In genomic region chr9:129611302-129611800, GRCh38 we compare ENCODE assay signal across 9 cellular contexts. TPM values are rescaled to one million over a fixed set of nuclear protein-coding genes. Genes with fewer than 3 reads are reported as not detected.
DNase-seq lines count a peak whose midpoint lies in the region; FAIRE-seq and TF ChIP-seq lines count a peak whose summit lies in the region.
"Had no signal": no experiment of that assay in that cellular context is flagged by ENCODE, and none has a peak within 500 bp of the region (broad histone marks: within the 10 kb centered on the region; RNA-seq: fewer than 3 reads in every experiment).

No MANE protein-coding gene starts in this region.

- no peaks in the 10 kb centered on the region for H3K79me2 ChIP-seq in OCI-LY7 (ENCODE audit: insufficient read depth, low read depth, low read length)

- no peaks in the 10 kb centered on the region for H3K9me3 ChIP-seq in OCI-LY7 (ENCODE audit: low read length)
- no peaks in the 10 kb centered on the region for H3K9me3 ChIP-seq in esophagus muscularis mucosa
- no peaks in the 10 kb centered on the region for H3K9me3 ChIP-seq in sigmoid colon
- no peaks in the 10 kb centered on the region for H3K9me3 ChIP-seq in transverse colon
- H3K9me3 ChIP-seq: neutrophil had no signal

- TF ChIP-seq POLR2A in esophagus muscularis mucosa (IDR thresholded peaks at IDR 0.05; ENCODE audit: low read depth) = no peak
- TF ChIP-seq POLR2A in sigmoid colon (IDR thresholded peaks at IDR 0.05) = no peak
- no peak for TF ChIP-seq POLR2A in transverse colon (IDR thresholded peaks at IDR 0.05)

- H3K9me2 ChIP-seq in OCI-LY7 (ENCODE audit: insufficient read depth, low read length) = no peaks in the 10 kb centered on the region

- 84% methylated on average over 3 of the region's 12 CpGs for WGBS in esophagus muscularis mucosa
- 27 to 37% methylated on average over 12 of the region's 12 CpGs for WGBS in sigmoid colon, 2 donors
- 27% methylated on average over 12 of the region's 12 CpGs; no CpG with 5 or more reads in 1 of the 2 donors for WGBS in transverse colon (ENCODE audit: low coverage in 1 of 2), 2 donors

- DNase-seq in DMS53 treated with DMSO at 0.1 percent for 48 hours (lab: John Stamatoyannopoulos, UW; ENCODE audit: unreplicated experiment) (peak; percentile 49), OCI-LY7 (ENCODE audit: low spot score) (peak; percentile 23), esophagus muscularis mucosa (ENCODE audit: extremely low spot score) (no peak), sigmoid colon (no peak), cerebellar nuclear complex (lab: John Stamatoyannopoulos, UW) (no peak), GM13977 (ENCODE audit: low spot score) (no peak), transverse colon (no peak), HTR-8/SVneo (ENCODE audit: insufficient read length, low spot score) (no peak)

- no TSS peak for BruUV-seq in OCI-LY7 (replicated peaks; lab: Mats Ljungman, UMichigan)

- peak overlapping the region; percentile 75 for H3K4me3 ChIP-seq in OCI-LY7 (ENCODE audit: low read depth, low read length, poor library complexity, severe bottlenecking)
- H3K4me3 ChIP-seq in esophagus muscularis mucosa = peak overlapping the region; percentile 66 to 84 (median 76)
- H3K4me3 ChIP-seq in sigmoid colon = peak overlapping the region in 3 of 4 donors; percentile 66 to 75 (median 71)
- peak overlapping the region in 2 of 4 donors; percentile 60 to 75 for H3K4me3 ChIP-seq in transverse colon

- H3K36me3 ChIP-seq in OCI-LY7 (ENCODE audit: insufficient read depth, low read length) = no peaks in the 10 kb centered on the region
- H3K36me3 ChIP-seq in esophagus muscularis mucosa = no peaks in the 10 kb centered on the region
- no peaks in the 10 kb centered on the region for H3K36me3 ChIP-seq in sigmoid colon
- no peaks in the 10 kb centered on the region for H3K36me3 ChIP-seq in transverse colon
- H3K36me3 ChIP-seq: neutrophil had no signal

- H3K27me3 ChIP-seq in esophagus muscularis mucosa (no peaks in the 10 kb centered on the region), sigmoid colon (no peaks in the 10 kb centered on the region), transverse colon (no peaks in the 10 kb centered on the region)

- CTCF ChIA-PET in OCI-LY7 (lab: Charles Lee; ENCODE audit: unreplicated experiment) = interaction anchor here (0.6 to 1.0 kb wide), 2 partner anchors 390 to 1641 kb away, joined by 3 read pairs; no protein-coding TSS in a partner anchor

- POLR2A ChIA-PET in OCI-LY7 (lab: Charles Lee) = no interaction called here

- H2AFZ ChIP-seq in OCI-LY7 (ENCODE audit: low read length) = peak overlapping the region; percentile 88; the same call in 1 of the 2 replicates

- H3K4me1 ChIP-seq in OCI-LY7 (ENCODE audit: insufficient read depth, low read length, poor library complexity, severe bottlenecking) (peaks cover 25% of the 10 kb centered on the region), esophagus muscularis mucosa (peaks cover 43 to 62% (median 52%) of the 10 kb centered on the region in 4 donors), sigmoid colon (peaks cover 0 to 48% (median 35%) of the 10 kb centered on the region in 4 donors), transverse colon (peaks cover 22 to 44% (median 37%) of the 10 kb centered on the region in 4 donors)

- no peaks in the 10 kb centered on the region for H4K20me1 ChIP-seq in OCI-LY7 (ENCODE audit: insufficient read depth, low read length)

- peak overlapping the region; percentile 96 for H3K4me2 ChIP-seq in OCI-LY7 (ENCODE audit: low read length)

- intact Hi-C loops in OCI-LY7 (cut with micrococcal nuclease; ENCODE audit: unreplicated experiment) (loop anchor here (1.0 to 2.0 kb wide), 2 partner anchors 472 to 481 kb away; no protein-coding TSS in a partner anchor), esophagus muscularis mucosa (cut with DNase I) (loop anchor here (2.0 to 5.0 kb wide), 2 partner anchors 289 to 437 kb away; no protein-coding TSS in a partner anchor), sigmoid colon (cut with DNase I) (loop anchor here (1.0 to 5.0 kb wide), 4 partner anchors 111 to 472 kb away; no protein-coding TSS in a partner anchor), transverse colon (cut with DNase I; ENCODE audit: low total_unique reads) (loop anchor here (2.0 to 5.0 kb wide), 2 partner anchors 117 to 439 kb away; no protein-coding TSS in a partner anchor)

- in situ Hi-C loops in GM13977 (cut with MboI; ENCODE audit: low pct_unique_long_range_greater_than_20kb, low sequenced_read_pairs, unreplicated experiment) = loop anchor here (10.0 kb wide), 1 partner anchor 477 kb away; no protein-coding TSS in a partner anchor
- in situ Hi-C loops in transverse colon (cut with MboI; ENCODE audit: low pct_ligation_motif_present in 1 of 4, low pct_unique_long_range_greater_than_20kb in 1 of 4, low sequenced_read_pairs in 3 of 4) = loop anchor here in 3 of 4 donors (5.0 to 10.0 kb wide), 3 partner anchors 447 to 477 kb away; no protein-coding TSS in a partner anchor

- FAIRE-seq in HTR-8/SVneo (lab: Jason Lieb, UNC) = no peak

- TF ChIP-seq CTCF in OCI-LY7 (conservative IDR thresholded peaks at IDR 0.05; ENCODE audit: low read length) (no peak), esophagus muscularis mucosa (IDR thresholded peaks at IDR 0.05) (no peak), sigmoid colon (IDR thresholded peaks at IDR 0.05) (no peak), GM13977 (IDR thresholded peaks at IDR 0.05; ENCODE audit: extremely low read depth, insufficient read depth, missing control alignments) (no peak), transverse colon (IDR thresholded peaks at IDR 0.05) (peak in 1 of 5 experiments; percentile 42)

- TF ChIP-seq EP300 in esophagus muscularis mucosa (IDR thresholded peaks at IDR 0.05) (no peak), sigmoid colon (IDR thresholded peaks at IDR 0.05) (no peak), transverse colon (IDR thresholded peaks at IDR 0.05; ENCODE audit: low read depth) (no peak)

- H3K27ac ChIP-seq in OCI-LY7 (ENCODE audit: low read depth, low read length, poor library complexity, severe bottlenecking) (no peak overlapping the region), esophagus muscularis mucosa (replicated peaks in 1 of 4) (peak overlapping the region in 3 of 4 donors; percentile 89 to 95 (median 92)), sigmoid colon (peak overlapping the region; percentile 88 to 92 (median 90)), transverse colon (peak overlapping the region in 2 of 4 donors; percentile 92 to 94)

RNA-seq across cellular contexts. Expression of gene C9orf50, which starts 9.6 kb away (rescaled TPM):
- not detected in 2 replicates for total RNA-seq in OCI-LY7 (2014; rRNA removed; shearing (Covaris generic))
- total RNA-seq in OCI-LY7 (2022) = not detected in 2 replicates
- total RNA-seq in esophagus muscularis mucosa = under 1 TPM in 1 of 4 donors, not detected in 3; 0.34 TPM
- total RNA-seq in sigmoid colon = 1 to 10 TPM in 1 of 4 donors, under 1 TPM in 1, not detected in 2; 0.82 to 1.2 TPM
- under 1 TPM in 1 of 3 donors, not detected in 2; 0.03 TPM for polyA plus RNA-seq in sigmoid colon
- not detected for total RNA-seq in transverse colon

RNA-seq across cellular contexts. Expression of gene NTMT1, which starts 14.6 kb away (rescaled TPM):
- total RNA-seq in OCI-LY7 (2014; rRNA removed; shearing (Covaris generic)) = 46.6 and 51.9 TPM in 2 replicates
- total RNA-seq in OCI-LY7 (2022) (59.8 and 64.2 TPM in 2 replicates), esophagus muscularis mucosa (10 to 100 TPM; 20.3 to 33.3 (median 31.9) TPM), sigmoid colon (10 to 100 TPM in 3 of 4 donors, 1 to 10 TPM in 1; 5.8 to 22.5 (median 16.9) TPM), transverse colon (10 to 100 TPM; 11.3 to 19.1 (median 14.3) TPM)
- polyA plus RNA-seq in sigmoid colon = 10 to 100 TPM; 25.8 to 49.3 (median 27.5) TPM

RNA-seq across cellular contexts. Expression of gene ASB6, which starts 30.6 kb away (rescaled TPM):
- total RNA-seq in OCI-LY7 (2014; rRNA removed; shearing (Covaris generic)) = 17.5 and 21.4 TPM in 2 replicates
- total RNA-seq in OCI-LY7 (2022) = 18.9 and 19.0 TPM in 2 replicates
- 10 to 100 TPM; 13.3 to 30.0 (median 22.0) TPM for total RNA-seq in esophagus muscularis mucosa
- total RNA-seq in sigmoid colon = 10 to 100 TPM in 2 of 4 donors, 1 to 10 TPM in 2; 8.9 to 10.3 (median 9.8) TPM
- polyA plus RNA-seq in sigmoid colon = 10 to 100 TPM in 1 of 3 donors, 1 to 10 TPM in 2; 8.4 to 20.8 (median 9.7) TPM
- 10 to 100 TPM; 21.8 to 54.2 (median 29.6) TPM for total RNA-seq in transverse colon

RNA-seq across cellular contexts. Expression of gene PRRX2, which starts 54.1 kb away (rescaled TPM):
- total RNA-seq in OCI-LY7 (2014; rRNA removed; shearing (Covaris generic)) = not detected in 2 replicates
- not detected in 2 replicates for total RNA-seq in OCI-LY7 (2022)
- total RNA-seq in esophagus muscularis mucosa = 10 to 100 TPM in 2 of 4 donors, 1 to 10 TPM in 2; 1.7 to 13.1 (median 6.2) TPM
- total RNA-seq in sigmoid colon = 1 to 10 TPM in 2 of 4 donors, under 1 TPM in 1, not detected in 1; 0.49 to 4.7 (median 2.9) TPM
- 1 to 10 TPM in 2 of 3 donors, under 1 TPM in 1; 0.46 to 4.2 (median 1.1) TPM for polyA plus RNA-seq in sigmoid colon
- under 1 TPM in 1 of 4 donors, not detected in 3; 0.41 TPM for total RNA-seq in transverse colon

Comparison
In these comparisons a context has a peak if more than half of its experiments do, and no peak if none do; other contexts are left out.
1. DNase-seq: peak in DMS53 treated with DMSO at 0.1 percent for 48 hours (single experiment) and OCI-LY7 (single experiment); none in esophagus muscularis mucosa (single experiment), sigmoid colon (single experiment), cerebellar nuclear complex (0 of 2), GM13977 (single experiment), transverse colon (single experiment) and HTR-8/SVneo (single experiment).